8 cellular contexts compared by ENCODE assay signal in genomic region chr7:100888529-100888987, GRCh38. TPM values are rescaled to one million over a fixed set of nuclear protein-coding genes. Genes with fewer than 3 reads are reported as not detected.
DNase-seq lines count a peak whose midpoint lies in the region; ATAC-seq and TF ChIP-seq lines count a peak whose summit lies in the region.

No MANE protein-coding gene starts in this region.

- no peak for ATAC-seq in GM21786 (IDR thresholded peaks at IDR 0.05; ENCODE audit: unreplicated experiment)

- H3F3A ChIP-seq in DOHH2 (ENCODE audit: control insufficient read depth, insufficient read depth), result peaks cover 32% of the 10 kb centered on the region

- H3K27me3 ChIP-seq in DOHH2 (ENCODE audit: control insufficient read depth, low read length) (peaks cover 27% of the 10 kb centered on the region), OCI-LY3 (ENCODE audit: low read depth, low read length) (no peaks in the 10 kb centered on the region), endodermal cell (ENCODE audit: control insufficient read depth, insufficient read depth, low read length, poor library complexity, severe bottlenecking) (no peaks in the 10 kb centered on the region), osteoblast (ENCODE audit: insufficient read depth, low read length) (no peaks in the 10 kb centered on the region)

- no peak for TF ChIP-seq CTCF in DOHH2 (IDR thresholded peaks at IDR 0.05; ENCODE audit: low read depth, low read length, poor library complexity, severe bottlenecking)
- no peak for TF ChIP-seq CTCF in OCI-LY3 (IDR thresholded peaks at IDR 0.05; ENCODE audit: low read depth, low read length)
- TF ChIP-seq CTCF in endodermal cell (conservative IDR thresholded peaks at IDR 0.05), result no peak
- TF ChIP-seq CTCF in osteoblast (IDR thresholded peaks at IDR 0.05; ENCODE audit: extremely low read depth, low read depth, low read length), result no peak

- H3K9me3 ChIP-seq in DOHH2 (ENCODE audit: control insufficient read depth, insufficient read depth, low read length) (no peaks in the 10 kb centered on the region), OCI-LY3 (ENCODE audit: insufficient read depth, low read length) (no peaks in the 10 kb centered on the region), endodermal cell (ENCODE audit: control insufficient read depth, low read length) (no peaks in the 10 kb centered on the region), osteoblast (ENCODE audit: low read depth, low read length) (no peaks in the 10 kb centered on the region)

- H3K4me2 ChIP-seq in DOHH2 (ENCODE audit: low read length) (peak overlapping the region; percentile 85), OCI-LY3 (ENCODE audit: low read length) (peak overlapping the region; percentile 96), osteoblast (ENCODE audit: insufficient read depth, low read length) (peak overlapping the region; percentile 82)

- H3K27me3 Mint-ChIP-seq in endodermal cell (ENCODE audit: insufficient read depth), result no peaks in the 10 kb centered on the region

- H3K9ac ChIP-seq in OCI-LY3 (ENCODE audit: low read length), result peak overlapping the region; percentile 92
- H3K9ac ChIP-seq in endodermal cell (ENCODE audit: extremely low read depth, low read length, poor library complexity, severe bottlenecking), result peak overlapping the region; percentile 72

- H3K4me1 ChIP-seq in DOHH2 (ENCODE audit: control insufficient read depth, low read length) (peaks cover 61% of the 10 kb centered on the region), OCI-LY3 (ENCODE audit: low read length) (peaks cover 31% of the 10 kb centered on the region), endodermal cell (ENCODE audit: control insufficient read depth, insufficient read depth, low read length) (peaks cover 2% of the 10 kb centered on the region), osteoblast (ENCODE audit: insufficient read depth, low read length) (peaks cover 22% of the 10 kb centered on the region)

- H2AFZ ChIP-seq in OCI-LY3 (ENCODE audit: low read depth, low read length) (no peak overlapping the region), osteoblast (ENCODE audit: low read length) (no peak overlapping the region)

- 81 to 86% methylated on average over 8 to 10 of the region's 10 CpGs for whole genome bisulfite sequencing in endodermal cell (ENCODE audit: insufficient coverage in 1 of 2, insufficient read length in 1 of 2), 2 experiments

- H3K36me3 ChIP-seq in DOHH2 (ENCODE audit: control insufficient read depth, low read length) (peaks cover 57% of the 10 kb centered on the region), OCI-LY3 (replicated peaks; ENCODE audit: low read depth, low read length) (peaks cover 53% of the 10 kb centered on the region), endodermal cell (ENCODE audit: control insufficient read depth, insufficient read depth, low read length) (peaks cover 54% of the 10 kb centered on the region), osteoblast (ENCODE audit: insufficient read depth, low read length) (peaks cover 53% of the 10 kb centered on the region)

- peak overlapping the region; percentile 71 for H3K4me3 Mint-ChIP-seq in endodermal cell

- H3K79me2 ChIP-seq in DOHH2 (ENCODE audit: control insufficient read depth, low read length) (peaks cover 18% of the 10 kb centered on the region), OCI-LY3 (ENCODE audit: low read length) (peaks cover 21% of the 10 kb centered on the region), osteoblast (ENCODE audit: insufficient read depth, low read length) (peaks cover 46% of the 10 kb centered on the region)

- peaks cover 13% of the 10 kb centered on the region; the same call in 1 of the 2 replicates for H4K20me1 ChIP-seq in DOHH2 (ENCODE audit: control insufficient read depth, insufficient read depth, low read depth, low read length)
- H4K20me1 ChIP-seq in OCI-LY3 (ENCODE audit: insufficient read depth, low read length), result 0 out of 2 replicates have a peak, but pooled peaks cover 2% of the 10 kb centered on the region
- peaks cover 7% of the 10 kb centered on the region for H4K20me1 ChIP-seq in osteoblast (ENCODE audit: insufficient read depth, low read length)

- H3K9me3 Mint-ChIP-seq in endodermal cell, result no peaks in the 10 kb centered on the region

- H3K4me3 ChIP-seq in DOHH2 (ENCODE audit: low read length), result peak overlapping the region; percentile 83
- H3K4me3 ChIP-seq in OCI-LY3 (ENCODE audit: low read length), result peak overlapping the region; percentile 90
- peak overlapping the region; percentile 79 for H3K4me3 ChIP-seq in endodermal cell (ENCODE audit: low read length)
- H3K4me3 ChIP-seq in osteoblast (ENCODE audit: insufficient read depth, low read length), result peak overlapping the region; percentile 79

- H3K27ac Mint-ChIP-seq in endodermal cell, result peak overlapping the region; percentile 64

- H3K36me3 Mint-ChIP-seq in endodermal cell (ENCODE audit: low read depth), result peaks cover 52% of the 10 kb centered on the region

- H3K9me2 ChIP-seq in DOHH2 (replicated peaks; ENCODE audit: control insufficient read depth, low read length), result no peaks in the 10 kb centered on the region

- H3K4me1 Mint-ChIP-seq in endodermal cell, result peaks cover 25% of the 10 kb centered on the region

- H3K27ac ChIP-seq in DOHH2 (ENCODE audit: low read depth, low read length) (peak overlapping the region; percentile 81), OCI-LY3 (ENCODE audit: low read length) (peak overlapping the region; percentile 87), endodermal cell (ENCODE audit: low read depth, low read length) (peak overlapping the region; percentile 80), osteoblast (ENCODE audit: low read depth, low read length) (peak overlapping the region; percentile 56)

- no peak for DNase-seq in endodermal cell
- peak; percentile 34 for DNase-seq in osteoblast (ENCODE audit: insufficient read length, low spot score, missing footprints)
- DNase-seq in RKO (ENCODE audit: low spot score), result no peak
- no peak for DNase-seq in NCI-H187 treated with DMSO at 0.1 percent for 48 hours (lab: John Stamatoyannopoulos, UW)
- no peak for DNase-seq in T-helper 9 cell

RNA-seq across cellular contexts. Expression of gene UFSP1, which starts 1.0 kb away (rescaled TPM):
- total RNA-seq in endodermal cell, result 1 to 10 TPM; 3.7 to 4.0 TPM
- polyA plus RNA-seq in endodermal cell (2013, experiment 1 of 2), result 1.4 TPM
- 2.2 TPM for polyA plus RNA-seq in endodermal cell (2013, experiment 2 of 2)
- 4.7 and 5.8 TPM in 2 replicates for total RNA-seq in osteoblast

RNA-seq across cellular contexts. Expression of gene ACHE, which starts 7.1 kb away (rescaled TPM):
- total RNA-seq in endodermal cell (10 to 100 TPM in 1 of 2 donors, 1 to 10 TPM in 1; 2.6 to 13.7 TPM), osteoblast (under 0.01 TPM in 2 replicates)
- polyA plus RNA-seq in endodermal cell (2013, experiment 1 of 2), result 6.1 TPM
- polyA plus RNA-seq in endodermal cell (2013, experiment 2 of 2), result 6.1 TPM

RNA-seq across cellular contexts. Expression of gene SRRT, which starts 13.7 kb away (rescaled TPM):
- total RNA-seq in endodermal cell, result 100 to 1,000 TPM; 186 to 236 TPM
- polyA plus RNA-seq in endodermal cell (2013, experiment 1 of 2), result 161 TPM
- 142 TPM for polyA plus RNA-seq in endodermal cell (2013, experiment 2 of 2)
- 31.2 and 42.0 TPM in 2 replicates for total RNA-seq in osteoblast

RNA-seq across cellular contexts. Expression of gene TRIP6, which starts 21.4 kb away (rescaled TPM):
- total RNA-seq in endodermal cell (100 to 1,000 TPM; 107 to 114 TPM), osteoblast (115 TPM in 2 replicates)
- 56.2 TPM for polyA plus RNA-seq in endodermal cell (2013, experiment 1 of 2)
- 56.4 TPM for polyA plus RNA-seq in endodermal cell (2013, experiment 2 of 2)

RNA-seq across cellular contexts. Expression of gene SLC12A9, which starts 36.0 kb away (rescaled TPM):
- total RNA-seq in endodermal cell (10 to 100 TPM; 22.5 to 35.1 TPM), osteoblast (19.5 and 20.0 TPM in 2 replicates)
- polyA plus RNA-seq in endodermal cell (2013, experiment 1 of 2), result 17.0 TPM
- polyA plus RNA-seq in endodermal cell (2013, experiment 2 of 2), result 16.7 TPM
